1 cellular context compared by ENCODE assay signal in the genomic region with DNA sequence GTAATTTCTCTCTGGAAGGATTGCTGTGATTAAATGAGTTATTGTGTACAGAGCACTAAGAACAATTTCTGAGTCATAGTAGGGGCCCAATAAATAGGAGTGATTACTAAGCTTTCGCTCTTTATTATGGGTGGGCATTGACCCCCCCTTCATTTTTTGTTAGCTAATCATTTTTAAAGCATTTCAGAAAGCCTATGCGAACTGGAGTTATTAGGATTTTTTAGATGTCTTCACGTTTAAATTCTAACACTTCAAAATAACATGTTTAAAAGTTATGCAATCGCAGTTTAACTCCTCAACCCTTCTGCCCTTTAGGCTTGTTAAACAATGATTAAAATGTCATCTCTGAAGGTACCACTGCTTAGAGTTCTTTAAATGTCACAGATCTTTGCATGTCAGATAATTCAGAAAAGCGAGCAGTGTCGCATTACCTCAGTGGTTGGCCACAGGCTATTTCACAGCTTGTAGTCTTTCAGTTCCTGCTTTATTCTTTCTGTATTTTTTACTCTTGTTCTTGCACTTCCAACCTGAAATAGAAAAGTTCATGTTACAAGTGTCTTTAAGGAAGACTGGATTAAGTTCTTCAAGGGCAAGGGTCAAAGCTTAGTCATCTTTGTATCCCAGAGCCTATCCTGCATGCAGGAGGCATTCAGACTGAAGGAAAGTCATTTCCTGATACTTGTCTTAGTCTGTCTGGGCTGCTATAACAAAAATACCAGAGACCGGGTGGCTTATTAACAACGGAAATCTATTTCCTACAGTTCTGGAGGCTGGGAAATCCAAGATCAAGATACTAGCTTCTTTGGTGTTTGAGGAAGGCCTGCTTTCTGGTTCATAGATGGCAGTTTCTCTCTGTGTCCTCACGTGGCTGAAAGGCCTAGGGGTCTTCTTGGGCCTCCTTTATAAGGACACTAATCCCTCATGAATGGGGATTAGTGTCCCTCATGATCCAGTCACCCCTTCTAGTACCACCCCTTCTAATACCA.
TF ChIP-seq lines count a peak whose summit lies in the region.

No MANE protein-coding gene starts in this region.

TF ChIP-seq in H1, 55 proteins besides CTCF, POLR2A, EP300 and RAD21 (continued from another document):
- TF ChIP-seq, protein P1, sequence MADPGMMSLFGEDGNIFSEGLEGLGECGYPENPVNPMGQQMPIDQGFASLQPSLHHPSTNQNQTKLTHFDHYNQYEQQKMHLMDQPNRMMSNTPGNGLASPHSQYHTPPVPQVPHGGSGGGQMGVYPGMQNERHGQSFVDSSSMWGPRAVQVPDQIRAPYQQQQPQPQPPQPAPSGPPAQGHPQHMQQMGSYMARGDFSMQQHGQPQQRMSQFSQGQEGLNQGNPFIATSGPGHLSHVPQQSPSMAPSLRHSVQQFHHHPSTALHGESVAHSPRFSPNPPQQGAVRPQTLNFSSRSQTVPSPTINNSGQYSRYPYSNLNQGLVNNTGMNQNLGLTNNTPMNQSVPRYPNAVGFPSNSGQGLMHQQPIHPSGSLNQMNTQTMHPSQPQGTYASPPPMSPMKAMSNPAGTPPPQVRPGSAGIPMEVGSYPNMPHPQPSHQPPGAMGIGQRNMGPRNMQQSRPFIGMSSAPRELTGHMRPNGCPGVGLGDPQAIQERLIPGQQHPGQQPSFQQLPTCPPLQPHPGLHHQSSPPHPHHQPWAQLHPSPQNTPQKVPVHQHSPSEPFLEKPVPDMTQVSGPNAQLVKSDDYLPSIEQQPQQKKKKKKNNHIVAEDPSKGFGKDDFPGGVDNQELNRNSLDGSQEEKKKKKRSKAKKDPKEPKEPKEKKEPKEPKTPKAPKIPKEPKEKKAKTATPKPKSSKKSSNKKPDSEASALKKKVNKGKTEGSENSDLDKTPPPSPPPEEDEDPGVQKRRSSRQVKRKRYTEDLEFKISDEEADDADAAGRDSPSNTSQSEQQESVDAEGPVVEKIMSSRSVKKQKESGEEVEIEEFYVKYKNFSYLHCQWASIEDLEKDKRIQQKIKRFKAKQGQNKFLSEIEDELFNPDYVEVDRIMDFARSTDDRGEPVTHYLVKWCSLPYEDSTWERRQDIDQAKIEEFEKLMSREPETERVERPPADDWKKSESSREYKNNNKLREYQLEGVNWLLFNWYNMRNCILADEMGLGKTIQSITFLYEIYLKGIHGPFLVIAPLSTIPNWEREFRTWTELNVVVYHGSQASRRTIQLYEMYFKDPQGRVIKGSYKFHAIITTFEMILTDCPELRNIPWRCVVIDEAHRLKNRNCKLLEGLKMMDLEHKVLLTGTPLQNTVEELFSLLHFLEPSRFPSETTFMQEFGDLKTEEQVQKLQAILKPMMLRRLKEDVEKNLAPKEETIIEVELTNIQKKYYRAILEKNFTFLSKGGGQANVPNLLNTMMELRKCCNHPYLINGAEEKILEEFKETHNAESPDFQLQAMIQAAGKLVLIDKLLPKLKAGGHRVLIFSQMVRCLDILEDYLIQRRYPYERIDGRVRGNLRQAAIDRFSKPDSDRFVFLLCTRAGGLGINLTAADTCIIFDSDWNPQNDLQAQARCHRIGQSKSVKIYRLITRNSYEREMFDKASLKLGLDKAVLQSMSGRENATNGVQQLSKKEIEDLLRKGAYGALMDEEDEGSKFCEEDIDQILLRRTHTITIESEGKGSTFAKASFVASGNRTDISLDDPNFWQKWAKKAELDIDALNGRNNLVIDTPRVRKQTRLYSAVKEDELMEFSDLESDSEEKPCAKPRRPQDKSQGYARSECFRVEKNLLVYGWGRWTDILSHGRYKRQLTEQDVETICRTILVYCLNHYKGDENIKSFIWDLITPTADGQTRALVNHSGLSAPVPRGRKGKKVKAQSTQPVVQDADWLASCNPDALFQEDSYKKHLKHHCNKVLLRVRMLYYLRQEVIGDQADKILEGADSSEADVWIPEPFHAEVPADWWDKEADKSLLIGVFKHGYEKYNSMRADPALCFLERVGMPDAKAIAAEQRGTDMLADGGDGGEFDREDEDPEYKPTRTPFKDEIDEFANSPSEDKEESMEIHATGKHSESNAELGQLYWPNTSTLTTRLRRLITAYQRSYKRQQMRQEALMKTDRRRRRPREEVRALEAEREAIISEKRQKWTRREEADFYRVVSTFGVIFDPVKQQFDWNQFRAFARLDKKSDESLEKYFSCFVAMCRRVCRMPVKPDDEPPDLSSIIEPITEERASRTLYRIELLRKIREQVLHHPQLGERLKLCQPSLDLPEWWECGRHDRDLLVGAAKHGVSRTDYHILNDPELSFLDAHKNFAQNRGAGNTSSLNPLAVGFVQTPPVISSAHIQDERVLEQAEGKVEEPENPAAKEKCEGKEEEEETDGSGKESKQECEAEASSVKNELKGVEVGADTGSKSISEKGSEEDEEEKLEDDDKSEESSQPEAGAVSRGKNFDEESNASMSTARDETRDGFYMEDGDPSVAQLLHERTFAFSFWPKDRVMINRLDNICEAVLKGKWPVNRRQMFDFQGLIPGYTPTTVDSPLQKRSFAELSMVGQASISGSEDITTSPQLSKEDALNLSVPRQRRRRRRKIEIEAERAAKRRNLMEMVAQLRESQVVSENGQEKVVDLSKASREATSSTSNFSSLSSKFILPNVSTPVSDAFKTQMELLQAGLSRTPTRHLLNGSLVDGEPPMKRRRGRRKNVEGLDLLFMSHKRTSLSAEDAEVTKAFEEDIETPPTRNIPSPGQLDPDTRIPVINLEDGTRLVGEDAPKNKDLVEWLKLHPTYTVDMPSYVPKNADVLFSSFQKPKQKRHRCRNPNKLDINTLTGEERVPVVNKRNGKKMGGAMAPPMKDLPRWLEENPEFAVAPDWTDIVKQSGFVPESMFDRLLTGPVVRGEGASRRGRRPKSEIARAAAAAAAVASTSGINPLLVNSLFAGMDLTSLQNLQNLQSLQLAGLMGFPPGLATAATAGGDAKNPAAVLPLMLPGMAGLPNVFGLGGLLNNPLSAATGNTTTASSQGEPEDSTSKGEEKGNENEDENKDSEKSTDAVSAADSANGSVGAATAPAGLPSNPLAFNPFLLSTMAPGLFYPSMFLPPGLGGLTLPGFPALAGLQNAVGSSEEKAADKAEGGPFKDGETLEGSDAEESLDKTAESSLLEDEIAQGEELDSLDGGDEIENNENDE (IDR thresholded peaks at IDR 0.05; ENCODE audit: insufficient replicate concordance, low read length): no peak
